In genomic region chr14:22986508-22987054, GRCh38 we compare ENCODE assay signal across 8 cellular contexts. TPM values are rescaled to one million over a fixed set of nuclear protein-coding genes. Genes with fewer than 3 reads are reported as not detected.
DNase-seq lines count a peak whose midpoint lies in the region; ATAC-seq and TF ChIP-seq lines count a peak whose summit lies in the region.

No MANE protein-coding gene starts in this region.

- peaks cover 0 to 4% (median 0%) of the 10 kb centered on the region in 4 donors for H3K4me1 Mint-ChIP-seq in CD4-positive, CD25-positive, alpha-beta regulatory T cell

- CTCF ChIA-PET in HEK293T (lab: Yijun Ruan, JAX), result interaction anchor here (0.6 to 7.0 kb wide), 36 partner anchors 9 to 445 kb away, joined by 3 to 159 read pairs (median 6); partner anchors contain the start of genes ACIN1, C14orf119, CDH24 and HAUS4

- H3K36me3 ChIP-seq in CD4-positive, CD25-positive, alpha-beta regulatory T cell (ENCODE audit: control insufficient read depth, insufficient read depth, low read length), result no peaks in the 10 kb centered on the region

- H3K27me3 ChIP-seq in CD4-positive, CD25-positive, alpha-beta regulatory T cell (ENCODE audit: control insufficient read depth, insufficient read depth, low read length), result no peaks in the 10 kb centered on the region

- peak; percentile 75 to 91 (median 85) for DNase-seq in CD4-positive, CD25-positive, alpha-beta regulatory T cell
- DNase-seq in HEK293T (ENCODE audit: extremely low spot score) (peak; percentile 79), NCI-H2227 (lab: John Stamatoyannopoulos, UW; ENCODE audit: unreplicated experiment) (peak; percentile 90), brain pericyte (ENCODE audit: low read depth, low spot score) (peak; percentile 53), inferior parietal cortex (ENCODE audit: extremely low spot score) (peak; percentile 97)
- DNase-seq in stimulated activated CD4-positive, alpha-beta T cell treated with anti-CD3 and anti-CD28 coated beads, Interleukin-1b, Interleukin-23, amount 100 ng/mL, for 1 hour (ENCODE audit: low read depth in 2 of 2), result peak; percentile 75 to 86

- H3K9me3 ChIP-seq in CD4-positive, CD25-positive, alpha-beta regulatory T cell (ENCODE audit: control insufficient read depth in 2 of 2, low read length in 2 of 2), result no peaks in the 10 kb centered on the region

- no peak overlapping the region for H3K27ac ChIP-seq in CD4-positive, CD25-positive, alpha-beta regulatory T cell (ENCODE audit: insufficient read depth, low read length, poor library complexity, severe bottlenecking)
- H3K27ac ChIP-seq in VCaP, result no peak overlapping the region

- peak; percentile 94 for TF ChIP-seq CTCF in VCaP (conservative IDR thresholded peaks at IDR 0.05)

- no peak overlapping the region for H3K4me3 ChIP-seq in CD4-positive, CD25-positive, alpha-beta regulatory T cell (ENCODE audit: low read depth, low read length)

- peaks cover 19% of the 10 kb centered on the region for H3K4me1 ChIP-seq in CD4-positive, CD25-positive, alpha-beta regulatory T cell (ENCODE audit: control insufficient read depth, insufficient read depth, low read length, poor library complexity, severe bottlenecking)

- H3K36me3 Mint-ChIP-seq in CD4-positive, CD25-positive, alpha-beta regulatory T cell, result peaks cover 25% of the 10 kb centered on the region

- ATAC-seq in CD4-positive, CD25-positive, alpha-beta regulatory T cell (ENCODE audit: low read depth in 2 of 2), result peak; percentile 66 to 72
- no peak for ATAC-seq in HG03457 (IDR thresholded peaks at IDR 0.05; ENCODE audit: unreplicated experiment)

- no peak overlapping the region for H3K27ac Mint-ChIP-seq in CD4-positive, CD25-positive, alpha-beta regulatory T cell

- no peaks in the 10 kb centered on the region for H3K27me3 Mint-ChIP-seq in CD4-positive, CD25-positive, alpha-beta regulatory T cell

- no peaks in the 10 kb centered on the region for H3K9me3 Mint-ChIP-seq in CD4-positive, CD25-positive, alpha-beta regulatory T cell

- no peak overlapping the region for H3K4me3 Mint-ChIP-seq in CD4-positive, CD25-positive, alpha-beta regulatory T cell

- POLR2A ChIA-PET in HEK293T (lab: Yijun Ruan, JAX), result interaction anchor here (0.8 to 6.1 kb wide), 12 partner anchors 9 to 108 kb away, joined by 3 to 56 read pairs (median 5); partner anchors contain the start of genes ACIN1, C14orf119, CDH24 and HAUS4

TF ChIP-seq in HEK293T, 16 proteins besides CTCF, POLR2A, EP300 and RAD21:
- no peak for TF ChIP-seq L3MBTL2 (conservative IDR thresholded peaks at IDR 0.05)
- TF ChIP-seq NFRKB (IDR thresholded peaks at IDR 0.05), result no peak
- no peak for TF ChIP-seq ARNT (IDR thresholded peaks at IDR 0.05)
- no peak for TF ChIP-seq FOXK2 (IDR thresholded peaks at IDR 0.05)
- no peak for TF ChIP-seq SUZ12 (IDR thresholded peaks at IDR 0.05)
- TF ChIP-seq FOXA1 (IDR thresholded peaks at IDR 0.05), result no peak
- TF ChIP-seq BHLHE40 (IDR thresholded peaks at IDR 0.05; ENCODE audit: borderline replicate concordance), result no peak
- TF ChIP-seq TARDBP (IDR thresholded peaks at IDR 0.05), result no peak
- no peak for TF ChIP-seq SP1 (IDR thresholded peaks at IDR 0.05)
- no peak for TF ChIP-seq ELF4 (IDR thresholded peaks at IDR 0.05)
- TF ChIP-seq LEF1 (IDR thresholded peaks at IDR 0.05; ENCODE audit: borderline replicate concordance), result no peak
- TF ChIP-seq CTBP1 (IDR thresholded peaks at IDR 0.05; ENCODE audit: borderline replicate concordance), result no peak
- no peak for TF ChIP-seq HDGF (IDR thresholded peaks at IDR 0.05; ENCODE audit: borderline replicate concordance)
- TF ChIP-seq ZNF384 (IDR thresholded peaks at IDR 0.05), result no peak
- no peak for TF ChIP-seq FOXM1 (IDR thresholded peaks at IDR 0.05; ENCODE audit: borderline replicate concordance)
- TF ChIP-seq, protein P1, sequence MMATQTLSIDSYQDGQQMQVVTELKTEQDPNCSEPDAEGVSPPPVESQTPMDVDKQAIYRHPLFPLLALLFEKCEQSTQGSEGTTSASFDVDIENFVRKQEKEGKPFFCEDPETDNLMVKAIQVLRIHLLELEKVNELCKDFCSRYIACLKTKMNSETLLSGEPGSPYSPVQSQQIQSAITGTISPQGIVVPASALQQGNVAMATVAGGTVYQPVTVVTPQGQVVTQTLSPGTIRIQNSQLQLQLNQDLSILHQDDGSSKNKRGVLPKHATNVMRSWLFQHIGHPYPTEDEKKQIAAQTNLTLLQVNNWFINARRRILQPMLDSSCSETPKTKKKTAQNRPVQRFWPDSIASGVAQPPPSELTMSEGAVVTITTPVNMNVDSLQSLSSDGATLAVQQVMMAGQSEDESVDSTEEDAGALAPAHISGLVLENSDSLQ (IDR thresholded peaks at IDR 0.05), result no peak
TF ChIP-seq in HEK293T: peak in this region for 0.

RNA-seq across cellular contexts. Expression of gene AJUBA, which starts 4.2 kb away (rescaled TPM):
- 0.54 TPM for total RNA-seq in CD4-positive, CD25-positive, alpha-beta regulatory T cell
- polyA plus RNA-seq in CD4-positive, CD25-positive, alpha-beta regulatory T cell, result 1 to 10 TPM in 1 of 4 donors, under 1 TPM in 3; 0.20 to 1.0 (median 0.71) TPM

RNA-seq across cellular contexts. Expression of gene C14orf93, which starts 23.4 kb away (rescaled TPM):
- total RNA-seq in CD4-positive, CD25-positive, alpha-beta regulatory T cell, result 8.5 TPM
- 1 to 10 TPM; 4.7 to 7.5 (median 6.9) TPM for polyA plus RNA-seq in CD4-positive, CD25-positive, alpha-beta regulatory T cell

RNA-seq across cellular contexts. Expression of gene HAUS4, which starts 29.7 kb away (rescaled TPM):
- 20.0 TPM for total RNA-seq in CD4-positive, CD25-positive, alpha-beta regulatory T cell
- 10 to 100 TPM; 30.0 to 41.9 (median 37.0) TPM for polyA plus RNA-seq in CD4-positive, CD25-positive, alpha-beta regulatory T cell

RNA-seq across cellular contexts. Expression of gene PSMB5, which starts 48.1 kb away (rescaled TPM):
- 13.8 TPM for total RNA-seq in CD4-positive, CD25-positive, alpha-beta regulatory T cell
- polyA plus RNA-seq in CD4-positive, CD25-positive, alpha-beta regulatory T cell, result 10 to 100 TPM; 28.2 to 50.9 (median 39.5) TPM

RNA-seq across cellular contexts. Expression of gene PSMB11, which starts 55.4 kb away (rescaled TPM):
- total RNA-seq in CD4-positive, CD25-positive, alpha-beta regulatory T cell, result not detected
- polyA plus RNA-seq in CD4-positive, CD25-positive, alpha-beta regulatory T cell, result not detected
